8 cellular contexts compared by ENCODE assay signal in genomic region chr17:3668279-3669084, GRCh38. TPM values are rescaled to one million over a fixed set of nuclear protein-coding genes. Genes with fewer than 3 reads are reported as not detected.
A peak's percentile ranks its signal among the peaks of the same experiment; 100 is the strongest.
DNase-seq lines count a peak whose midpoint lies in the region; ATAC-seq and TF ChIP-seq lines count a peak whose summit lies in the region.

TSS of gene EMC6 (plus strand) at chr17:3668812. CDS start at chr17:3669147, 335 bp downstream.
TSS of gene TAX1BP3 (minus strand) at chr17:3668578. CDS start at chr17:3668526, 52 bp downstream.

- H3K9me3 ChIP-seq in mucosa of rectum (ENCODE audit: control insufficient read depth in 2 of 2, low read length in 2 of 2) = no peaks in the 10 kb centered on the region

- peak within 1 kb of the TSS; percentile 95 for H3K4me3 Mint-ChIP-seq in activated T-cell treated with anti-CD3 and anti-CD28 coated beads, Interleukin-2, amount 50 U/mL, for 24 hours

- H3K27me3 ChIP-seq in mucosa of rectum (ENCODE audit: control insufficient read depth in 2 of 2, insufficient read depth in 2 of 2, low read length in 2 of 2) = no peaks in the 10 kb centered on the region

- H3K27ac ChIP-seq in mucosa of rectum (ENCODE audit: low read depth in 2 of 2, low read length in 2 of 2) = peak within 1 kb of the TSS; percentile 99 to 100

- H3K27ac Mint-ChIP-seq in activated T-cell treated with anti-CD3 and anti-CD28 coated beads, Interleukin-2, amount 50 U/mL, for 24 hours = peak within 1 kb of the TSS; percentile 96

- peaks cover 35% of the 10 kb centered on the region for H3K4me1 Mint-ChIP-seq in activated T-cell treated with anti-CD3 and anti-CD28 coated beads, Interleukin-2, amount 50 U/mL, for 24 hours (ENCODE audit: low read depth)

- TF ChIP-seq POLR2A in erythroblast (IDR thresholded peaks at IDR 0.05; ENCODE audit: low read length) = peak; percentile 83

- DNase-seq in DMS153 (lab: John Stamatoyannopoulos, UW) = peak; percentile 84
- peak; percentile 98 for DNase-seq in KBM-7
- peak; percentile 100 for DNase-seq in activated T-cell treated with anti-CD3 and anti-CD28 coated beads, Interleukin-2, amount 50 U/mL, for 24 hours
- DNase-seq in erythroblast (lab: John Stamatoyannopoulos, UW) = peak; percentile 97 to 99
- peak; percentile 99 for DNase-seq in stimulated activated CD8-positive, alpha-beta memory T cell treated with anti-CD3 and anti-CD28 coated beads, Interleukin-4, amount 100 ng/mL, for 48 hours

- in situ Hi-C loops in KBM-7 (cut with MboI; ENCODE audit: low pct_unique_long_range_greater_than_20kb, low sequenced_read_pairs) = loop anchor here (25.0 kb wide), 1 partner anchor 631 kb away; no protein-coding TSS in a partner anchor

- H3K9me3 Mint-ChIP-seq in activated T-cell treated with anti-CD3 and anti-CD28 coated beads, Interleukin-2, amount 50 U/mL, for 24 hours = no peaks in the 10 kb centered on the region

- peak within 1 kb of the TSS; percentile 96 to 98 for H3K9ac ChIP-seq in mucosa of rectum (ENCODE audit: low read depth in 1 of 2, low read length in 2 of 2)

- H3K36me3 ChIP-seq in mucosa of rectum (ENCODE audit: control insufficient read depth in 2 of 2, insufficient read depth in 2 of 2, low read length in 2 of 2) = peaks cover 18 to 21% of the 10 kb centered on the region in 2 donors

- no peaks in the 10 kb centered on the region for H3K27me3 Mint-ChIP-seq in activated T-cell treated with anti-CD3 and anti-CD28 coated beads, Interleukin-2, amount 50 U/mL, for 24 hours

- peak within 1 kb of the TSS; percentile 88 to 95 for H3K4me3 ChIP-seq in mucosa of rectum (ENCODE audit: low read length in 2 of 2)

- peaks cover 19 to 25% of the 10 kb centered on the region in 2 donors for H3K4me1 ChIP-seq in mucosa of rectum (ENCODE audit: control insufficient read depth in 2 of 2, insufficient read depth in 2 of 2, low read length in 2 of 2)

- H3K36me3 Mint-ChIP-seq in activated T-cell treated with anti-CD3 and anti-CD28 coated beads, Interleukin-2, amount 50 U/mL, for 24 hours (ENCODE audit: low read depth) = peaks cover 42% of the 10 kb centered on the region

- peak; percentile 84 for ATAC-seq in GM21619 (IDR thresholded peaks at IDR 0.05; ENCODE audit: unreplicated experiment)

TF ChIP-seq in PFSK-1, 5 proteins besides CTCF, POLR2A, EP300 and RAD21:
- peak; percentile 91 for TF ChIP-seq POLR2AphosphoS5 (IDR thresholded peaks at IDR 0.05; ENCODE audit: low read depth, low read length)
- peak; percentile 99 for TF ChIP-seq TAF1 (IDR thresholded peaks at IDR 0.05; ENCODE audit: borderline replicate concordance, insufficient read depth, low read length)
- TF ChIP-seq SIN3A (IDR thresholded peaks at IDR 0.05; ENCODE audit: borderline replicate concordance, insufficient read depth, low read length) = no peak
- TF ChIP-seq FOXP2 (optimal IDR thresholded peaks at IDR 0.05; ENCODE audit: borderline replicate concordance, extremely low read depth, extremely low read length, insufficient read depth) = peak; percentile 62
- peak; percentile 39 to 60; a peak in 2 of 4 replicates for TF ChIP-seq REST (IDR thresholded peaks at IDR 0.05; ENCODE audit: insufficient read depth in 1 of 2, low read depth in 2 of 2, low read length in 2 of 2)

RNA-seq across cellular contexts. Expression of gene EMC6, which starts in this region (rescaled TPM):
- polyA plus RNA-seq in PFSK-1 (2012; ENCODE audit: insufficient read length, low read depth) = 89.5 TPM

RNA-seq across cellular contexts. Expression of gene TAX1BP3, which starts in this region (rescaled TPM):
- polyA plus RNA-seq in PFSK-1 (2012; ENCODE audit: insufficient read length, low read depth) = 83.9 TPM

Comparison
In these comparisons a context has a peak if more than half of its experiments do, and no peak if none do; other contexts are left out.
1. Peak in every context shown above with its lines: DNase-seq, ATAC-seq, H3K4me3 ChIP-seq and H3K27ac ChIP-seq.